In the genomic region with DNA sequence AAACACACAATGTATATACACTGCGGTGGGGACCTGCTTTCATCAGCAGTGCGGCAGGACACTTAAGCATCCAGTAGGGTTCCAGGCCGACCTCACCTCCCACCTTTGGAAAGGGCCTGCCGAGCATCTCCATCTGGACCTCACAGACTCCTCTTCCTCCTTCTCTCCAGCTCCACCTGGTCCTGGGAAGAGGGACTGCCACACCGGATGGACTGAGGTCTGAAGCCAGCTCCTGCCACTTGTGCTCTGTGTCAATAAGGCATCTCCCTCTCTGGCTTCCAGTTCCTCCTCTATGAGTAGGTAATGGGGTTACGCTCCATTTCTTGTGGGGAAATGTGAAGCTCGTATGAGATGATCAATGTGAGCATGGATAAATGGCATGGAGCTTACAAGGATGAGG, we compare ENCODE assay signal across 18 cellular contexts. TPM values are rescaled to one million over a fixed set of nuclear protein-coding genes. Genes with fewer than 3 reads are reported as not detected.
DNase-seq lines count a peak whose midpoint lies in the region; ATAC-seq, FAIRE-seq and TF ChIP-seq lines count a peak whose summit lies in the region.
"Had no signal": no experiment of that assay in that cellular context is flagged by ENCODE, and none has a peak within 500 bp of the region (broad histone marks: within the 10 kb centered on the region; RNA-seq: fewer than 3 reads in every experiment).

No MANE protein-coding gene starts in this region.

- CTCF ChIA-PET in A549 (lab: Yijun Ruan, JAX), result interaction anchor here (0.9 to 1.7 kb wide), 3 partner anchors 9 to 117 kb away, joined by 3 to 4 read pairs (median 3); a partner anchor contains a TSS

- H3K4me3 Mint-ChIP-seq in endodermal cell (no peak overlapping the region), glutamatergic neuron (ENCODE audit: unreplicated experiment) (no peak overlapping the region)

- H3K27ac ChIP-seq in A549 (no peak overlapping the region), endodermal cell (ENCODE audit: low read depth, low read length) (no peak overlapping the region), GM23248 (no peak overlapping the region), tibial nerve (no peak overlapping the region)
- H3K27ac ChIP-seq: thoracic aorta had no signal

- H3K9ac ChIP-seq in endodermal cell (ENCODE audit: extremely low read depth, low read length, poor library complexity, severe bottlenecking) (no peak overlapping the region), GM23248 (no peak overlapping the region)

- peaks cover 16% of the 10 kb centered on the region; the same call in 1 of the 2 replicates for H3F3A ChIP-seq in GM23248 (ENCODE audit: insufficient read depth)

- in situ Hi-C loops in GM23248 (cut with MboI), result no loop called here

- TF ChIP-seq RAD21 in A549 (conservative IDR thresholded peaks at IDR 0.05 in 1 of 2, IDR thresholded peaks at IDR 0.05 in 1 of 2), result no peak

- POLR2A ChIA-PET in A549 (lab: Yijun Ruan, JAX), result no interaction called here

- H3K9me3 Mint-ChIP-seq in endodermal cell (no peaks in the 10 kb centered on the region), glutamatergic neuron (ENCODE audit: unreplicated experiment) (no peaks in the 10 kb centered on the region)

- H3K27ac Mint-ChIP-seq in endodermal cell (no peak overlapping the region), glutamatergic neuron (ENCODE audit: unreplicated experiment) (no peak overlapping the region)

- H3K27me3 Mint-ChIP-seq in endodermal cell (ENCODE audit: insufficient read depth), result no peaks in the 10 kb centered on the region
- H3K27me3 Mint-ChIP-seq in glutamatergic neuron (ENCODE audit: unreplicated experiment), result no peaks in the 10 kb centered on the region

- H3K4me2 ChIP-seq in A549 (no peak overlapping the region), GM23248 (ENCODE audit: unreplicated experiment) (no peak overlapping the region)

- H3K27me3 ChIP-seq in endodermal cell (ENCODE audit: control insufficient read depth, insufficient read depth, low read length, poor library complexity, severe bottlenecking), result no peaks in the 10 kb centered on the region
- H3K27me3 ChIP-seq in GM23248 (replicated peaks; ENCODE audit: insufficient read depth), result no peaks in the 10 kb centered on the region
- no peaks in the 10 kb centered on the region for H3K27me3 ChIP-seq in tibial nerve

- no peak overlapping the region for H2AFZ ChIP-seq in GM23248

- H3K9me2 ChIP-seq in GM23248 (ENCODE audit: insufficient read depth), result no peaks in the 10 kb centered on the region

- TF ChIP-seq EP300 in A549 (IDR thresholded peaks at IDR 0.05), result no peak
- TF ChIP-seq EP300 in tibial nerve (IDR thresholded peaks at IDR 0.05), result no peak

- no peaks in the 10 kb centered on the region for H3K36me3 Mint-ChIP-seq in endodermal cell (ENCODE audit: low read depth)
- H3K36me3 Mint-ChIP-seq in glutamatergic neuron (ENCODE audit: unreplicated experiment), result no peaks in the 10 kb centered on the region

- H3K9me3 ChIP-seq in A549 (no peaks in the 10 kb centered on the region), endodermal cell (ENCODE audit: control insufficient read depth, low read length) (no peaks in the 10 kb centered on the region), GM23248 (ENCODE audit: low read depth) (no peaks in the 10 kb centered on the region), tibial nerve (no peaks in the 10 kb centered on the region)
- H3K9me3 ChIP-seq: thoracic aorta had no signal

- no peak overlapping the region for H3K4me3 ChIP-seq in A549
- H3K4me3 ChIP-seq in HFF-Myc (replicated peaks; ENCODE audit: low read depth, low read length), result no peak overlapping the region
- no peak overlapping the region for H3K4me3 ChIP-seq in endodermal cell (ENCODE audit: low read length)
- H3K4me3 ChIP-seq in GM23248, result no peak overlapping the region
- H3K4me3 ChIP-seq in tibial nerve, result no peak overlapping the region
- H3K4me3 ChIP-seq: thoracic aorta had no signal

- DNase-seq in A549 (ENCODE audit: low read depth in 1 of 2, low spot score in 1 of 2) (peak; percentile 24 to 29), HFF-Myc (ENCODE audit: extremely low read depth, low read depth) (no peak), NCI-H748 treated with DMSO at 0.1 percent for 48 hours (lab: John Stamatoyannopoulos, UW) (peak; percentile 31), endodermal cell (peak; percentile 81), NCI-H2171 treated with DMSO at 0.1 percent for 48 hours (lab: John Stamatoyannopoulos, UW) (no peak), GM23248 (no peak), glutamatergic neuron (no peak), tibial nerve (ENCODE audit: low spot score in 2 of 2) (no peak)
- DNase-seq: activated CD4-positive, alpha-beta T cell treated with anti-CD3 and anti-CD28 coated beads, Interleukin-2, amount 50 U/mL, for 48 hours; mesenchymal stem cell; NCI-H1048; right cardiac atrium; stimulated activated CD4-positive, alpha-beta T cell treated with anti-CD3 and anti-CD28 coated beads, Interleukin-1b, Interleukin-23, amount 100 ng/mL, for 48 hours had no signal

- no peaks in the 10 kb centered on the region for H3K36me3 ChIP-seq in endodermal cell (ENCODE audit: control insufficient read depth, insufficient read depth, low read length)
- H3K36me3 ChIP-seq in GM23248 (ENCODE audit: low read depth), result no peaks in the 10 kb centered on the region
- no peaks in the 10 kb centered on the region for H3K36me3 ChIP-seq in tibial nerve
- H3K36me3 ChIP-seq: thoracic aorta had no signal

- H3K4me1 ChIP-seq in A549, result peaks cover 3% of the 10 kb centered on the region; the same call in 1 of the 3 replicates
- H3K4me1 ChIP-seq in endodermal cell (ENCODE audit: control insufficient read depth, insufficient read depth, low read length), result no peaks in the 10 kb centered on the region
- H3K4me1 ChIP-seq in GM23248 (ENCODE audit: insufficient read depth), result no peaks in the 10 kb centered on the region
- H3K4me1 ChIP-seq in tibial nerve, result no peaks in the 10 kb centered on the region

- TF ChIP-seq CTCF in A549 (IDR thresholded peaks at IDR 0.05), result no peak
- TF ChIP-seq CTCF in HFF-Myc (IDR thresholded peaks at IDR 0.05; ENCODE audit: low read depth, low read length, missing control alignments), result peak; percentile 3
- TF ChIP-seq CTCF in endodermal cell (conservative IDR thresholded peaks at IDR 0.05), result peak; percentile 69
- no peak for TF ChIP-seq CTCF in glutamatergic neuron (IDR thresholded peaks at IDR 0.05; ENCODE audit: partially characterized antibody, unreplicated experiment)
- TF ChIP-seq CTCF in tibial nerve (IDR thresholded peaks at IDR 0.05), result no peak

- ATAC-seq in A549, result peak; percentile 69 to 71; a peak in 4 of 6 replicates
- ATAC-seq: right cardiac atrium had no signal

- no peak for TF ChIP-seq POLR2A in A549 (IDR thresholded peaks at IDR 0.05; ENCODE audit: low read length)
- no peak for TF ChIP-seq POLR2A in tibial nerve (IDR thresholded peaks at IDR 0.05)

- H3K4me1 Mint-ChIP-seq in endodermal cell (no peaks in the 10 kb centered on the region), glutamatergic neuron (ENCODE audit: low read depth, unreplicated experiment) (peaks cover 12% of the 10 kb centered on the region)

- no peaks in the 10 kb centered on the region for H3K79me2 ChIP-seq in GM23248 (ENCODE audit: insufficient read depth)

- H4K20me1 ChIP-seq in GM23248 (ENCODE audit: insufficient read depth), result no peaks in the 10 kb centered on the region

- FAIRE-seq in A549 (lab: Jason Lieb, UNC), result no peak
- FAIRE-seq: endothelial cell of umbilical vein, frontal cortex, GM18507 had no signal

- WGBS in A549 (ENCODE audit: missing lambda C conversion rate), result 78% methylated on average over 7 of the region's 7 CpGs
- WGBS in endodermal cell (ENCODE audit: insufficient coverage in 1 of 2, insufficient read length in 1 of 2), 2 experiments, result 83% methylated on average over 7 of the region's 7 CpGs
- 75 to 80% methylated on average over 7 of the region's 7 CpGs for WGBS in GM23248 (ENCODE audit: low coverage in 1 of 2, low lambda C conversion rate in 2 of 2, missing lambda C conversion rate in 2 of 2), 2 experiments
- 75 to 80% methylated on average over 7 of the region's 7 CpGs for WGBS in tibial nerve, 2 donors

TF ChIP-seq in A549, 52 proteins besides CTCF, POLR2A, EP300 and RAD21 (continues in another document):
- no peak for TF ChIP-seq SREBF2 (IDR thresholded peaks at IDR 0.05)
- TF ChIP-seq, protein P1, sequence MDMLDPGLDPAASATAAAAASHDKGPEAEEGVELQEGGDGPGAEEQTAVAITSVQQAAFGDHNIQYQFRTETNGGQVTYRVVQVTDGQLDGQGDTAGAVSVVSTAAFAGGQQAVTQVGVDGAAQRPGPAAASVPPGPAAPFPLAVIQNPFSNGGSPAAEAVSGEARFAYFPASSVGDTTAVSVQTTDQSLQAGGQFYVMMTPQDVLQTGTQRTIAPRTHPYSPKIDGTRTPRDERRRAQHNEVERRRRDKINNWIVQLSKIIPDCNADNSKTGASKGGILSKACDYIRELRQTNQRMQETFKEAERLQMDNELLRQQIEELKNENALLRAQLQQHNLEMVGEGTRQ (IDR thresholded peaks at IDR 0.05), result no peak
- TF ChIP-seq ESRRA (IDR thresholded peaks at IDR 0.05; ENCODE audit: borderline replicate concordance, low read length), result no peak
- no peak for TF ChIP-seq HOXB13 (CRISPR knock-in tag; IDR thresholded peaks at IDR 0.05; ENCODE audit: low read depth)
- TF ChIP-seq HOXB5 (CRISPR knock-in tag; IDR thresholded peaks at IDR 0.05), result no peak

RNA-seq across cellular contexts. Expression of a gene that starts 19.1 kb away (rescaled TPM):
- polyA plus RNA-seq in A549 (2011; rRNA removed) (not detected in 2 replicates), A549 (2017; fragmentation: RNase III; extraction: RNeasy Plus Mini Kit Qiagen cat#74134 plus additional on column Dnase treatment) (not detected in 3 replicates), GM23248 (2016; fragmentation: Nextera tagmentation; extraction: Ambion mirVana) (0.32 and 0.90 TPM in 2 replicates)
- not detected in 2 replicates for polyA plus RNA-seq in A549 (2012; cell fraction: cytosol; rRNA removed)
- polyA plus RNA-seq in A549 (2012; cell fraction: nucleus; rRNA removed), result not detected in 2 replicates
- polyA minus RNA-seq in A549 (2011; rRNA and poly(A)+ RNA removed), result not detected in 2 replicates
- total RNA-seq in endodermal cell (10 to 100 TPM; 16.8 to 27.3 TPM), glutamatergic neuron (ENCODE audit: unreplicated experiment) (1,047 TPM), tibial nerve (10 to 100 TPM in 1 of 4 donors, 1 to 10 TPM in 3; 2.7 to 12.3 (median 8.4) TPM)
- polyA plus RNA-seq in endodermal cell (2013, experiment 1 of 2), result 413 TPM
- polyA plus RNA-seq in endodermal cell (2013, experiment 2 of 2), result 384 TPM
- total RNA-seq in GM23248 (2014; rRNA removed; shearing (Covaris generic)), result not detected in 2 replicates
- total RNA-seq: SK-MEL-5 had no signal

RNA-seq across cellular contexts. Expression of a gene that starts 25.7 kb away (rescaled TPM):
- polyA plus RNA-seq in A549 (2011; rRNA removed) (48.3 and 49.0 TPM in 2 replicates), A549 (2017; fragmentation: RNase III; extraction: RNeasy Plus Mini Kit Qiagen cat#74134 plus additional on column Dnase treatment) (30.3 to 31.5 TPM (median 30.7 TPM) in 3 replicates), GM23248 (2016; fragmentation: Nextera tagmentation; extraction: Ambion mirVana) (97.5 and 100 TPM in 2 replicates)
- 38.7 and 49.6 TPM in 2 replicates for polyA plus RNA-seq in A549 (2012; cell fraction: cytosol; rRNA removed)
- 40.4 and 41.5 TPM in 2 replicates for polyA plus RNA-seq in A549 (2012; cell fraction: nucleus; rRNA removed)
- 43.4 and 43.9 TPM in 2 replicates for polyA minus RNA-seq in A549 (2011; rRNA and poly(A)+ RNA removed)
- total RNA-seq in endodermal cell (10 to 100 TPM; 32.5 to 56.5 TPM), glutamatergic neuron (ENCODE audit: unreplicated experiment) (97.2 TPM), tibial nerve (10 to 100 TPM; 39.8 to 51.3 (median 48.8) TPM)
- polyA plus RNA-seq in endodermal cell (2013, experiment 1 of 2), result 51.9 TPM
- polyA plus RNA-seq in endodermal cell (2013, experiment 2 of 2), result 45.0 TPM
- 80.0 and 83.7 TPM in 2 replicates for total RNA-seq in GM23248 (2014; rRNA removed; shearing (Covaris generic))

Comparison
In these comparisons a context has a peak if more than half of its experiments do, and no peak if none do; other contexts are left out.
1. DNase-seq: peak in A549 (2 of 2), NCI-H748 treated with DMSO at 0.1 percent for 48 hours (single experiment) and endodermal cell (single experiment); none in HFF-Myc (single experiment), NCI-H2171 treated with DMSO at 0.1 percent for 48 hours (single experiment), GM23248 (single experiment), glutamatergic neuron (single experiment) and tibial nerve (0 of 2).
2. CTCF ChIP-seq: peak in HFF-Myc (single experiment) and endodermal cell (single experiment); none in A549 (single experiment), glutamatergic neuron (single experiment) and tibial nerve (0 of 5).
3. RNA of a gene that starts 19.1 kb away (total RNA-seq): 1,047 TPM in glutamatergic neuron (single experiment); 16.8 to 27.3 TPM in endodermal cell, 2.7 to 12.3 TPM in tibial nerve and not detected in GM23248; every median in the first group is over 10 times any median in the second.